Comparison of ENCODE assay signal across 25 cellular contexts in genomic region chr18:57787068-57787682, GRCh38. TPM values are rescaled to one million over a fixed set of nuclear protein-coding genes. Genes with fewer than 3 reads are reported as not detected.
A peak's percentile ranks its signal among the peaks of the same experiment; 100 is the strongest.
DNase-seq lines count a peak whose midpoint lies in the region; ATAC-seq, FAIRE-seq and TF ChIP-seq lines count a peak whose summit lies in the region.
"Had no signal": no experiment of that assay in that cellular context is flagged by ENCODE, and none has a peak within 500 bp of the region (broad histone marks: within the 10 kb centered on the region; RNA-seq: fewer than 3 reads in every experiment).

No MANE protein-coding gene starts in this region.

- no peak for TF ChIP-seq EP300 in upper lobe of left lung (IDR thresholded peaks at IDR 0.05)

- H3K9me3 ChIP-seq in heart left ventricle (peaks cover 0 to 3% (median 0%) of the 10 kb centered on the region in 12 donors), mucosa of rectum (ENCODE audit: control insufficient read depth in 2 of 2, low read length in 2 of 2) (no peaks in the 10 kb centered on the region), upper lobe of left lung (no peaks in the 10 kb centered on the region)
- H3K9me3 ChIP-seq: body of pancreas, SJCRH30 had no signal

- intact Hi-C loops in heart left ventricle (cut with DNase I) (no loop called here), Right ventricle myocardium inferior (cut with DNase I) (no loop called here)

- WGBS in heart left ventricle, 4 donors = 63 to 81% (median 71%) methylated on average over 11 of the region's 11 CpGs
- 73 to 74% methylated on average over 11 of the region's 11 CpGs for WGBS in upper lobe of left lung, 2 donors

- H3K4me3 ChIP-seq in heart left ventricle (no peak overlapping the region), mucosa of rectum (ENCODE audit: low read length in 2 of 2) (no peak overlapping the region), upper lobe of left lung (no peak overlapping the region)
- H3K4me3 ChIP-seq: body of pancreas, GM23338, SJCRH30 had no signal

- peak overlapping the region in 1 of 2 donors; percentile 42 for H3K9ac ChIP-seq in mucosa of rectum (ENCODE audit: low read depth in 1 of 2, low read length in 2 of 2)

- ATAC-seq in heart left ventricle (peak in 2 of 4 donors; percentile 33 to 55), Right ventricle myocardium inferior (no peak), upper lobe of left lung (ENCODE audit: low FRiP score in 2 of 2) (no peak), HG02678 (IDR thresholded peaks at IDR 0.05; ENCODE audit: unreplicated experiment) (no peak)
- ATAC-seq: body of pancreas; GM23338; left lobe of liver; sciatic nerve; stimulated activated naive B cell treated with anti-CD40 and anti-IgM and Interleukin-4, amounts not matched to agents 10 μg/mL and 1 μg/mL and 100 μg/mL, for 72 hours had no signal

- FAIRE-seq in colon (lab: Jason Lieb, UNC) = peak; percentile 92
- FAIRE-seq: frontal cortex, GM18507 had no signal

- H3K36me3 ChIP-seq in heart left ventricle = no peaks in the 10 kb centered on the region
- H3K36me3 ChIP-seq in mucosa of rectum (ENCODE audit: control insufficient read depth in 2 of 2, insufficient read depth in 2 of 2, low read length in 2 of 2) = peaks cover 0 to 7% of the 10 kb centered on the region in 2 donors
- no peaks in the 10 kb centered on the region for H3K36me3 ChIP-seq in upper lobe of left lung
- H3K36me3 ChIP-seq: SJCRH30 had no signal

- no peak for TF ChIP-seq POLR2A in heart left ventricle (IDR thresholded peaks at IDR 0.05)
- TF ChIP-seq POLR2A in upper lobe of left lung (IDR thresholded peaks at IDR 0.05) = no peak

- H3K27ac ChIP-seq in heart left ventricle (peak overlapping the region; percentile 7 to 87 (median 74)), mucosa of rectum (ENCODE audit: low read depth in 2 of 2, low read length in 2 of 2) (peak overlapping the region; percentile 69 to 79), upper lobe of left lung (peak overlapping the region in 3 of 4 donors; percentile 4 to 16 (median 14))
- H3K27ac ChIP-seq: SJCRH30 had no signal

- no peaks in the 10 kb centered on the region for H3K27me3 ChIP-seq in heart left ventricle
- H3K27me3 ChIP-seq in mucosa of rectum (ENCODE audit: control insufficient read depth in 2 of 2, insufficient read depth in 2 of 2, low read length in 2 of 2) = no peaks in the 10 kb centered on the region
- H3K27me3 ChIP-seq in upper lobe of left lung = no peaks in the 10 kb centered on the region
- H3K27me3 ChIP-seq: body of pancreas, SJCRH30 had no signal

- H3K4me1 ChIP-seq in heart left ventricle (peaks cover 3 to 95% (median 51%) of the 10 kb centered on the region in 12 donors), mucosa of rectum (ENCODE audit: control insufficient read depth in 2 of 2, insufficient read depth in 2 of 2, low read length in 2 of 2) (peaks cover 29 to 54% of the 10 kb centered on the region in 2 donors), upper lobe of left lung (peaks cover 5 to 33% (median 30%) of the 10 kb centered on the region in 4 donors)

- TF ChIP-seq CTCF in heart left ventricle (IDR thresholded peaks at IDR 0.05) (no peak), upper lobe of left lung (IDR thresholded peaks at IDR 0.05) (no peak)

- DNase-seq in heart left ventricle (no peak), Right ventricle myocardium inferior (ENCODE audit: missing footprints) (no peak), upper lobe of left lung (no peak), occipital lobe (lab: John Stamatoyannopoulos, UW) (no peak), HuH-7 (ENCODE audit: low spot score) (no peak)
- DNase-seq: 8988T; activated B cell treated with CpG ODN at 0.5 μM for 24 hours; activated CD8-positive, alpha-beta memory T cell treated with anti-CD3 and anti-CD28 coated beads for 24 hours; activated T-cell treated with anti-CD3 and anti-CD28 coated beads, Interleukin-2, amount 50 U/mL, for 48 hours; body of pancreas; Calu3; NCI-H1436 treated with DMSO at 0.1 percent for 48 hours; NCI-H2171; OCI-M1; SJCRH30; stimulated activated naive B cell treated with anti-CD40 and anti-IgM and Interleukin-4, amounts not matched to agents 10 μg/mL and 1 μg/mL and 100 μg/mL, for 72 hours had no signal

RNA-seq across cellular contexts. Expression of gene ATP8B1, which starts 15.9 kb away (rescaled TPM):
- 10 to 100 TPM in 1 of 9 donors, 1 to 10 TPM in 8; 5.3 to 12.8 (median 6.5) TPM for total RNA-seq in heart left ventricle
- polyA plus RNA-seq in heart left ventricle = 1 to 10 TPM; 3.0 to 3.7 TPM
- total RNA-seq in Right ventricle myocardium inferior = 5.0 TPM
- 10 to 100 TPM; 19.6 to 36.5 (median 26.0) TPM for total RNA-seq in upper lobe of left lung
- total RNA-seq in occipital lobe = 2.5 TPM
- total RNA-seq: SJCRH30; T-helper 2 cell treated with Interferon-gamma antibody and Interleukin-4, amounts not matched to agents 100 ng/mL and 5 ng/mL, for 36 hours had no signal

Comparison
In these comparisons a context has a peak if more than half of its experiments do, and no peak if none do; other contexts are left out.
1. H3K27ac ChIP-seq: peak in every context shown above with its lines; median percentile 74 in heart left ventricle; 74 in mucosa of rectum; 14 in upper lobe of left lung.